Comparison of ENCODE assay signal across 10 cellular contexts in the genomic region with DNA sequence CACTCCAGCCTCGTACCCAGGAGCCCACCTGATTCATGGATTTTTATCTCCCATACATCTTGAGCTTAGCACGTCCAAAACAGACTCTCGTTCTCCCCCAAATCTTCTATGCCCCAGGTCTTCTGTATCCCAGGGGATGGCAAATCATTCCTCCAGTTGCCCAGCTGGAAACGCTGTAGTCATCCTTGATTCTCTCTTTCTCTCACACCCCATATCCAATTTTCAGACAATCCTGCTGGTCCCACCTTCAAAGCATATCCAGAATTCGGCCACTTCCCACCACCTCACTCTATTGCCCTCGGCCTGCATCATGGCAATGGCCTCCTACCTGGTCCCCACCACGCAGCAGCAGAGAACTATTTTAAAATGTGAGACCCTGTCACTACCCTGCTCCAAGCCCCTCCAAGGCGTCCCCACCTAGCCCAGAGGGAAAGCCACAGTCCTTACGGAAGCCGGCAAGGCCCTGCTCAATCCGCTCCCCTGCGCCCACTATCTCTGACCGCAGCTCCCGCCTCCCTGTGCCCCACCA. TPM values are rescaled to one million over a fixed set of nuclear protein-coding genes. Genes with fewer than 3 reads are reported as not detected.
DNase-seq lines count a peak whose midpoint lies in the region; ATAC-seq and TF ChIP-seq lines count a peak whose summit lies in the region.
"Had no signal": no experiment of that assay in that cellular context is flagged by ENCODE, and none has a peak within 500 bp of the region (broad histone marks: within the 10 kb centered on the region; RNA-seq: fewer than 3 reads in every experiment).

No MANE protein-coding gene starts in this region.

- no peaks in the 10 kb centered on the region for H3K9me3 Mint-ChIP-seq in dendritic cell treated with granulocyte-macrophage colony-stimulating factor and Interleukin-4, amounts not matched to agents 40 ng/mL and 50 ng/mL, for 4 days

- ATAC-seq in DND-41 (ENCODE audit: insufficient read depth, low read depth) (no peak), GM21786 (IDR thresholded peaks at IDR 0.05; ENCODE audit: unreplicated experiment) (no peak), HG02885 (IDR thresholded peaks at IDR 0.05; ENCODE audit: poor library complexity, unreplicated experiment) (no peak)

- H2AK5ac ChIP-seq in neuronal stem cell (ENCODE audit: low read depth, low read length): no peak overlapping the region

- no peak overlapping the region for H3K27ac ChIP-seq in DND-41 (ENCODE audit: low read length)
- H3K27ac ChIP-seq in neuronal stem cell (replicated peaks; ENCODE audit: low read length): no peak overlapping the region
- no peak overlapping the region for H3K27ac ChIP-seq in right atrium auricular region

- no peak overlapping the region for H3K23ac ChIP-seq in neuronal stem cell (ENCODE audit: low read depth, low read length, poor library complexity)

- no peak overlapping the region for H3K4ac ChIP-seq in neuronal stem cell (ENCODE audit: low read length)

- H3K4me3 ChIP-seq in DND-41 (ENCODE audit: low read depth in 1 of 2, low read length in 2 of 2): no peak overlapping the region
- H3K4me3 ChIP-seq in Loucy (ENCODE audit: low read length, poor library complexity, severe bottlenecking): no peak overlapping the region
- H3K4me3 ChIP-seq in neuronal stem cell (ENCODE audit: low read length in 2 of 2): peak overlapping the region in 1 of 2 donors; percentile 91
- H3K4me3 ChIP-seq in right atrium auricular region: no peak overlapping the region

- H4K91ac ChIP-seq in neuronal stem cell (ENCODE audit: low read depth, low read length, poor library complexity): no peak overlapping the region

- H3K27me3 ChIP-seq in DND-41 (ENCODE audit: insufficient read depth, low read length, poor library complexity) (no peaks in the 10 kb centered on the region), Loucy (ENCODE audit: insufficient read depth, low read length, poor library complexity, severe bottlenecking) (no peaks in the 10 kb centered on the region), neuronal stem cell (ENCODE audit: control insufficient read depth in 3 of 3, insufficient read depth in 3 of 3, low read depth in 1 of 3, low read length in 3 of 3) (peaks cover 4 to 52% (median 26%) of the 10 kb centered on the region in 3 experiments), right atrium auricular region (no peaks in the 10 kb centered on the region)

- peak overlapping the region; percentile 80 for H3K4me2 ChIP-seq in DND-41 (ENCODE audit: insufficient read depth, low read length)
- peak overlapping the region; percentile 75 for H3K4me2 ChIP-seq in Loucy (ENCODE audit: low read depth, low read length, poor library complexity, severe bottlenecking)
- H3K4me2 ChIP-seq in neuronal stem cell (ENCODE audit: insufficient read depth, low read length, poor library complexity, severe bottlenecking): peak overlapping the region; percentile 92

- no peak overlapping the region for H2BK12ac ChIP-seq in neuronal stem cell (ENCODE audit: low read length)

- H3F3A ChIP-seq in Loucy (ENCODE audit: low read depth): no peaks in the 10 kb centered on the region; the same call in 1 of the 2 replicates

- no peak overlapping the region for H2BK120ac ChIP-seq in neuronal stem cell (ENCODE audit: low read depth, low read length)

- peaks cover 3% of the 10 kb centered on the region; the same call in 1 of the 2 replicates for H3K79me2 ChIP-seq in DND-41 (ENCODE audit: insufficient read depth, low read length)
- peaks cover 13% of the 10 kb centered on the region for H3K79me2 ChIP-seq in Loucy (ENCODE audit: insufficient read depth, low read length)

- H3K4me1 Mint-ChIP-seq in dendritic cell treated with granulocyte-macrophage colony-stimulating factor and Interleukin-4, amounts not matched to agents 40 ng/mL and 50 ng/mL, for 4 days (ENCODE audit: low read depth): peaks cover 20% of the 10 kb centered on the region

- H3K36me3 Mint-ChIP-seq in dendritic cell treated with granulocyte-macrophage colony-stimulating factor and Interleukin-4, amounts not matched to agents 40 ng/mL and 50 ng/mL, for 4 days (ENCODE audit: low read depth): no peaks in the 10 kb centered on the region

- H3K4me1 ChIP-seq in DND-41 (ENCODE audit: insufficient read depth, low read length) (peaks cover 26% of the 10 kb centered on the region), Loucy (ENCODE audit: insufficient read depth, low read length, poor library complexity, severe bottlenecking) (peaks cover 30% of the 10 kb centered on the region), neuronal stem cell (ENCODE audit: control insufficient read depth in 2 of 2, insufficient read depth in 1 of 2, low read depth in 1 of 2, low read length in 2 of 2) (peaks cover 2 to 3% of the 10 kb centered on the region in 2 donors), right atrium auricular region (peaks cover 0 to 9% of the 10 kb centered on the region in 2 donors)

- H3K9me3 ChIP-seq in DND-41 (ENCODE audit: insufficient read depth, low read length, severe bottlenecking) (no peaks in the 10 kb centered on the region), Loucy (ENCODE audit: insufficient read depth, low read depth, low read length) (no peaks in the 10 kb centered on the region), neuronal stem cell (replicated peaks in 1 of 2; ENCODE audit: control insufficient read depth in 2 of 2, insufficient read depth in 1 of 2, low read depth in 1 of 2, low read length in 2 of 2) (no peaks in the 10 kb centered on the region), right atrium auricular region (no peaks in the 10 kb centered on the region)

- peak overlapping the region; percentile 70 for H2AFZ ChIP-seq in DND-41 (ENCODE audit: low read depth, low read length)
- H2AFZ ChIP-seq in Loucy (ENCODE audit: low read length): no peak overlapping the region
- H2AFZ ChIP-seq in neuronal stem cell (ENCODE audit: low read length): peak overlapping the region; percentile 99

- no peak overlapping the region for H3K4me3 Mint-ChIP-seq in dendritic cell treated with granulocyte-macrophage colony-stimulating factor and Interleukin-4, amounts not matched to agents 40 ng/mL and 50 ng/mL, for 4 days

- peaks cover 77% of the 10 kb centered on the region for H3K27me3 Mint-ChIP-seq in dendritic cell treated with granulocyte-macrophage colony-stimulating factor and Interleukin-4, amounts not matched to agents 40 ng/mL and 50 ng/mL, for 4 days

- no peak for DNase-seq in DND-41
- no peak for DNase-seq in neuronal stem cell (ENCODE audit: low spot score)
- DNase-seq in UCSD-AML1 (lab: John Stamatoyannopoulos, UW; ENCODE audit: unreplicated experiment): no peak
- no peak for DNase-seq in right atrium auricular region (ENCODE audit: low spot score)
- DNase-seq: NCI-H1436 treated with DMSO at 0.1 percent for 48 hours, T-helper 9 cell had no signal

- no CpG with 5 or more reads among the region's 14 CpGs for whole genome bisulfite sequencing in neuronal stem cell (ENCODE audit: extremely low coverage in 2 of 2, insufficient read length in 2 of 2, insufficient replicate concordance in 1 of 2), 2 donors

- no peak overlapping the region for H3K14ac ChIP-seq in neuronal stem cell (ENCODE audit: low read length)

- H4K8ac ChIP-seq in neuronal stem cell (ENCODE audit: low read depth, low read length): no peak overlapping the region

- no peak overlapping the region for H2BK5ac ChIP-seq in neuronal stem cell (ENCODE audit: low read length)

- no peaks in the 10 kb centered on the region for H3K79me1 ChIP-seq in neuronal stem cell (ENCODE audit: low read depth, low read length)

- no peak for TF ChIP-seq CTCF in DND-41 (IDR thresholded peaks at IDR 0.05; ENCODE audit: borderline replicate concordance, extremely low read depth, low read length, poor library complexity, severe bottlenecking)
- no peak for TF ChIP-seq CTCF in Loucy (conservative IDR thresholded peaks at IDR 0.05; ENCODE audit: low read length)
- no peak for TF ChIP-seq CTCF in right atrium auricular region (IDR thresholded peaks at IDR 0.05)

- no peaks in the 10 kb centered on the region for H3K9me2 ChIP-seq in Loucy (replicated peaks; ENCODE audit: low read depth, low read length)

- H3K27ac Mint-ChIP-seq in dendritic cell treated with granulocyte-macrophage colony-stimulating factor and Interleukin-4, amounts not matched to agents 40 ng/mL and 50 ng/mL, for 4 days: peak overlapping the region; percentile 41

- peak overlapping the region; percentile 92 for H3K18ac ChIP-seq in neuronal stem cell (ENCODE audit: low read length)

- H2BK15ac ChIP-seq in neuronal stem cell (ENCODE audit: low read length): peak overlapping the region; percentile 20

- intact Hi-C loops in dendritic cell treated with granulocyte-macrophage colony-stimulating factor and Interleukin-4, amounts not matched to agents 40 ng/mL and 50 ng/mL, for 4 days (cut with micrococcal nuclease): no loop called here

- H4K20me1 ChIP-seq in DND-41 (ENCODE audit: insufficient read depth, low read length) (no peaks in the 10 kb centered on the region), Loucy (ENCODE audit: insufficient read depth, low read length, poor library complexity, severe bottlenecking) (no peaks in the 10 kb centered on the region)

- H3K9ac ChIP-seq in DND-41 (ENCODE audit: low read depth, low read length) (0 out of 2 replicates have a peak overlapping the region, but pooled peaks have one; percentile 62), Loucy (ENCODE audit: low read depth, low read length, poor library complexity, severe bottlenecking) (no peak overlapping the region), neuronal stem cell (ENCODE audit: low read depth, low read length, poor library complexity) (peak overlapping the region; percentile 0)

- H3K36me3 ChIP-seq in DND-41 (ENCODE audit: insufficient read depth, low read length) (no peaks in the 10 kb centered on the region), Loucy (ENCODE audit: insufficient read depth, low read length) (no peaks in the 10 kb centered on the region), neuronal stem cell (replicated peaks in 1 of 2; ENCODE audit: control insufficient read depth in 2 of 2, insufficient read depth in 2 of 2, low read length in 2 of 2) (no peaks in the 10 kb centered on the region), right atrium auricular region (no peaks in the 10 kb centered on the region)

RNA-seq across cellular contexts. Expression of gene GRHL1, which starts 1.4 kb away (rescaled TPM):
- polyA plus RNA-seq in neuronal stem cell (2013, experiment 1 of 2): 1.8 TPM
- 1.9 TPM for polyA plus RNA-seq in neuronal stem cell (2013, experiment 2 of 2)
- total RNA-seq in right atrium auricular region: 1 to 10 TPM; 1.3 to 3.2 TPM
